Comparison of ENCODE assay signal across 33 cellular contexts in genomic region chr1:4149281-4149680, GRCh38.
"Had no signal": no experiment of that assay in that cellular context is flagged by ENCODE, and none has a peak within 500 bp of the region (broad histone marks: within the 10 kb centered on the region; RNA-seq: fewer than 3 reads in every experiment).

No MANE protein-coding gene starts in this region.

- H3K27ac ChIP-seq: ascending aorta, cardiac muscle cell, VCaP had no signal

- H3K36me3 ChIP-seq: ascending aorta, cardiac muscle cell had no signal

- H3K27me3 Mint-ChIP-seq: activated CD4-positive, alpha-beta memory T cell treated with anti-CD3 and anti-CD28 coated beads, Interleukin-2, amount 10 ng/mL, durations not matched to agents 7 days and 5 days; activated CD4-positive, alpha-beta T cell treated with anti-CD3 and anti-CD28 coated beads, Interleukin-2, amount 10 ng/mL, durations not matched to agents 24 days and 14 days; activated CD8-positive, alpha-beta memory T cell treated with anti-CD3 and anti-CD28 coated beads, Interleukin-2, amount 10 ng/mL, durations not matched to agents 7 days and 5 days; activated naive CD4-positive, alpha-beta T cell treated with anti-CD3 and anti-CD28 coated beads, Interleukin-2, amount 10 ng/mL, durations not matched to agents 7 days and 5 days; activated naive CD4-positive, alpha-beta T cell treated with anti-CD3 and anti-CD28 coated beads, Interleukin-2, amount 50 U/mL, for 24 hours; activated naive CD8-positive, alpha-beta T cell treated with anti-CD3 and anti-CD28 coated beads, Interleukin-2, amount 50 U/mL, for 24 hours; activated T-cell treated with anti-CD3 and anti-CD28 coated beads, Interleukin-2, amount 50 U/mL, for 24 hours had no signal

- H3K9me3 ChIP-seq: ascending aorta had no signal

- H3K27ac Mint-ChIP-seq: activated B cell treated with CpG ODN at 0.5 μM for 24 hours; activated CD4-positive, alpha-beta memory T cell treated with anti-CD3 and anti-CD28 coated beads, Interleukin-2, amount 10 ng/mL, durations not matched to agents 7 days and 5 days; activated CD4-positive, alpha-beta T cell treated with anti-CD3 and anti-CD28 coated beads, Interleukin-2, amount 10 ng/mL, durations not matched to agents 24 days and 14 days; activated CD8-positive, alpha-beta memory T cell treated with anti-CD3 and anti-CD28 coated beads, Interleukin-2, amount 10 ng/mL, durations not matched to agents 7 days and 5 days; activated CD8-positive, alpha-beta T cell treated with anti-CD3 and anti-CD28 coated beads, Interleukin-2, amount 10 ng/mL, durations not matched to agents 7 days and 5 days; activated naive CD4-positive, alpha-beta T cell treated with anti-CD3 and anti-CD28 coated beads, Interleukin-2, amount 10 ng/mL, durations not matched to agents 7 days and 5 days; activated naive CD4-positive, alpha-beta T cell treated with anti-CD3 and anti-CD28 coated beads, Interleukin-2, amount 50 U/mL, for 24 hours; activated naive CD8-positive, alpha-beta T cell; activated naive CD8-positive, alpha-beta T cell treated with anti-CD3 and anti-CD28 coated beads, Interleukin-2, amount 10 ng/mL, durations not matched to agents 7 days and 5 days; activated naive CD8-positive, alpha-beta T cell treated with anti-CD3 and anti-CD28 coated beads, Interleukin-2, amount 50 U/mL, for 24 hours; activated T-cell treated with anti-CD3 and anti-CD28 coated beads, Interleukin-2, amount 50 U/mL, for 24 hours; activated T-helper 2 cell treated with anti-CD3 and anti-CD28 coated beads, Interferon-gamma antibody, Interleukin-2, Interleukin-4, amounts not matched to agents 10 μg/mL and 5 μg/mL and 100 μg/mL, durations not matched to agents 14 hours and 24 hours and 36 hours; T-helper 1 cell treated with Interleukin-12 subunit alpha and Interleukin-12 subunit beta and Interleukin-4 antibody, amounts not matched to agents 30 μg/mL and 1 μg/mL, for 36 hours; T-helper 2 cell treated with Interferon-gamma antibody and Interleukin-4, amounts not matched to agents 5 μg/mL and 100 μg/mL, for 36 hours had no signal

- H3K27me3 ChIP-seq: ascending aorta, cardiac muscle cell had no signal

- H3K9me3 Mint-ChIP-seq: activated B cell treated with CpG ODN at 0.5 μM for 24 hours; activated CD4-positive, alpha-beta memory T cell treated with anti-CD3 and anti-CD28 coated beads, Interleukin-2, amount 10 ng/mL, durations not matched to agents 7 days and 5 days; activated CD4-positive, alpha-beta T cell treated with anti-CD3 and anti-CD28 coated beads, Interleukin-2, amount 10 ng/mL, durations not matched to agents 24 days and 14 days; activated naive CD4-positive, alpha-beta T cell treated with anti-CD3 and anti-CD28 coated beads, Interleukin-2, amount 10 ng/mL, durations not matched to agents 7 days and 5 days; activated naive CD4-positive, alpha-beta T cell treated with anti-CD3 and anti-CD28 coated beads, Interleukin-2, amount 50 U/mL, for 24 hours; activated naive CD8-positive, alpha-beta T cell treated with anti-CD3 and anti-CD28 coated beads, Interleukin-2, amount 10 ng/mL, durations not matched to agents 7 days and 5 days; activated naive CD8-positive, alpha-beta T cell treated with anti-CD3 and anti-CD28 coated beads, Interleukin-2, amount 50 U/mL, for 24 hours; activated T-cell treated with anti-CD3 and anti-CD28 coated beads, Interleukin-2, amount 50 U/mL, for 24 hours; activated T-helper 2 cell treated with anti-CD3 and anti-CD28 coated beads, Interferon-gamma antibody, Interleukin-2, Interleukin-4, amounts not matched to agents 10 μg/mL and 5 μg/mL and 100 μg/mL, durations not matched to agents 14 hours and 24 hours and 36 hours; T-helper 1 cell treated with Interleukin-12 subunit alpha and Interleukin-12 subunit beta and Interleukin-4 antibody, amounts not matched to agents 30 μg/mL and 1 μg/mL, for 36 hours; T-helper 2 cell treated with Interferon-gamma antibody and Interleukin-4, amounts not matched to agents 5 μg/mL and 100 μg/mL, for 36 hours had no signal

- H3K4me1 ChIP-seq: ascending aorta had no signal

- ATAC-seq: activated CD8-positive, alpha-beta memory T cell treated with anti-CD3 and anti-CD28 coated beads, Interleukin-2, amount 10 ng/mL, durations not matched to agents 7 days and 5 days; activated CD8-positive, alpha-beta T cell treated with anti-CD3 and anti-CD28 coated beads, Interleukin-2, amount 10 ng/mL, durations not matched to agents 7 days and 5 days; activated naive CD8-positive, alpha-beta T cell treated with anti-CD3 and anti-CD28 coated beads, Interleukin-2, amount 50 U/mL, for 24 hours had no signal

- H3K4me3 ChIP-seq: ascending aorta, cardiac muscle cell had no signal

- H3K4me1 Mint-ChIP-seq: activated B cell treated with CpG ODN at 0.5 μM for 24 hours; activated CD4-positive, alpha-beta memory T cell treated with anti-CD3 and anti-CD28 coated beads, Interleukin-2, amount 10 ng/mL, durations not matched to agents 7 days and 5 days; activated CD4-positive, alpha-beta T cell treated with anti-CD3 and anti-CD28 coated beads, Interleukin-2, amount 10 ng/mL, durations not matched to agents 24 days and 14 days; activated CD8-positive, alpha-beta memory T cell treated with anti-CD3 and anti-CD28 coated beads, Interleukin-2, amount 10 ng/mL, durations not matched to agents 7 days and 5 days; activated naive CD4-positive, alpha-beta T cell treated with anti-CD3 and anti-CD28 coated beads, Interleukin-2, amount 10 ng/mL, durations not matched to agents 7 days and 5 days; activated naive CD4-positive, alpha-beta T cell treated with anti-CD3 and anti-CD28 coated beads, Interleukin-2, amount 50 U/mL, for 24 hours; activated naive CD8-positive, alpha-beta T cell treated with anti-CD3 and anti-CD28 coated beads, Interleukin-2, amount 10 ng/mL, durations not matched to agents 7 days and 5 days; activated naive CD8-positive, alpha-beta T cell treated with anti-CD3 and anti-CD28 coated beads, Interleukin-2, amount 50 U/mL, for 24 hours had no signal

- DNase-seq: activated B cell treated with CpG ODN at 0.5 μM for 24 hours; activated CD4-positive, alpha-beta memory T cell treated with anti-CD3 and anti-CD28 coated beads, Interleukin-2, amount 10 ng/mL, durations not matched to agents 7 days and 5 days; activated CD4-positive, alpha-beta T cell treated with anti-CD3 and anti-CD28 coated beads for 4 hours; activated CD4-positive, alpha-beta T cell treated with anti-CD3 and anti-CD28 coated beads, Interleukin-2, amount 10 ng/mL, durations not matched to agents 24 days and 14 days; activated CD4-positive, alpha-beta T cell treated with anti-CD3 and anti-CD28 coated beads, Interleukin-2, amount 50 U/mL, for 48 hours; activated CD4-positive, CD25-positive, alpha-beta regulatory T cell treated with anti-CD3 and anti-CD28 coated beads, Interleukin-2, amount 50 U/mL, for 72 hours; activated CD8-positive, alpha-beta memory T cell treated with anti-CD3 and anti-CD28 coated beads for 24 hours; activated CD8-positive, alpha-beta memory T cell treated with anti-CD3 and anti-CD28 coated beads, Interleukin-2, amount 10 ng/mL, durations not matched to agents 7 days and 5 days; activated CD8-positive, alpha-beta memory T cell treated with anti-CD3 and anti-CD28 coated beads, Interleukin-2, amount 50 U/mL, for 48 hours; activated CD8-positive, alpha-beta T cell treated with anti-CD3 and anti-CD28 coated beads, Interleukin-2, amount 10 ng/mL, durations not matched to agents 7 days and 5 days; activated effector memory CD4-positive, alpha-beta T cell treated with Interleukin-2 at 50 U/mL for 16 hours; activated gamma-delta T cell; activated naive CD4-positive, alpha-beta T cell treated with anti-CD3 and anti-CD28 coated beads, Interleukin-2, amount 10 ng/mL, durations not matched to agents 7 days and 5 days; activated naive CD4-positive, alpha-beta T cell treated with Interleukin-2 at 50 U/mL for 16 hours; activated naive CD8-positive, alpha-beta T cell treated with anti-CD3 and anti-CD28 coated beads, Interleukin-2, amount 10 ng/mL, durations not matched to agents 7 days and 5 days; activated naive CD8-positive, alpha-beta T cell treated with anti-CD3 and anti-CD28 coated beads, Interleukin-2, amount 50 U/mL, for 24 hours; activated T-cell treated with anti-CD3 and anti-CD28 coated beads, Interleukin-2, amount 50 U/mL, for 24 hours; activated T-cell treated with anti-CD3 and anti-CD28 coated beads, Interleukin-2, amount 50 U/mL, for 48 hours; amygdala; anterior cingulate cortex; central memory CD4-positive, alpha-beta T cell; T-helper 1 cell; T-helper 2 cell; T-helper 9 cell had no signal

- H3K4me3 Mint-ChIP-seq: activated B cell treated with CpG ODN at 0.5 μM for 24 hours; activated CD4-positive, alpha-beta memory T cell treated with anti-CD3 and anti-CD28 coated beads, Interleukin-2, amount 10 ng/mL, durations not matched to agents 7 days and 5 days; activated CD4-positive, alpha-beta T cell treated with anti-CD3 and anti-CD28 coated beads, Interleukin-2, amount 10 ng/mL, durations not matched to agents 24 days and 14 days; activated CD8-positive, alpha-beta memory T cell treated with anti-CD3 and anti-CD28 coated beads, Interleukin-2, amount 10 ng/mL, durations not matched to agents 7 days and 5 days; activated CD8-positive, alpha-beta T cell treated with anti-CD3 and anti-CD28 coated beads, Interleukin-2, amount 10 ng/mL, durations not matched to agents 7 days and 5 days; activated naive CD4-positive, alpha-beta T cell treated with anti-CD3 and anti-CD28 coated beads, Interleukin-2, amount 10 ng/mL, durations not matched to agents 7 days and 5 days; activated naive CD4-positive, alpha-beta T cell treated with anti-CD3 and anti-CD28 coated beads, Interleukin-2, amount 50 U/mL, for 24 hours; activated naive CD8-positive, alpha-beta T cell; activated naive CD8-positive, alpha-beta T cell treated with anti-CD3 and anti-CD28 coated beads, Interleukin-2, amount 10 ng/mL, durations not matched to agents 7 days and 5 days; activated naive CD8-positive, alpha-beta T cell treated with anti-CD3 and anti-CD28 coated beads, Interleukin-2, amount 50 U/mL, for 24 hours; activated T-cell treated with anti-CD3 and anti-CD28 coated beads, Interleukin-2, amount 50 U/mL, for 24 hours; brain; T-helper 1 cell treated with Interleukin-12 subunit alpha and Interleukin-12 subunit beta and Interleukin-4 antibody, amounts not matched to agents 30 μg/mL and 1 μg/mL, for 36 hours; T-helper 2 cell treated with Interferon-gamma antibody and Interleukin-4, amounts not matched to agents 5 μg/mL and 100 μg/mL, for 36 hours had no signal
